9 cellular contexts compared by ENCODE assay signal in genomic region chr11:122101625-122102291, GRCh38. TPM values are rescaled to one million over a fixed set of nuclear protein-coding genes. Genes with fewer than 3 reads are reported as not detected.
A peak's percentile ranks its signal among the peaks of the same experiment; 100 is the strongest.
DNase-seq lines count a peak whose midpoint lies in the region; TF ChIP-seq lines count a peak whose summit lies in the region.
"Had no signal": no experiment of that assay in that cellular context is flagged by ENCODE, and none has a peak within 500 bp of the region (broad histone marks: within the 10 kb centered on the region; RNA-seq: fewer than 3 reads in every experiment).

No MANE protein-coding gene starts in this region.

- no peaks in the 10 kb centered on the region for H3K9me3 ChIP-seq in WERI-Rb-1 (ENCODE audit: severe bottlenecking)
- no peaks in the 10 kb centered on the region for H3K9me3 ChIP-seq in cardiac muscle cell (ENCODE audit: low read depth)
- H3K9me3 ChIP-seq in ovary, result no peaks in the 10 kb centered on the region

- H3K27me3 ChIP-seq in WERI-Rb-1 (ENCODE audit: insufficient read depth, low read depth, severe bottlenecking), result no peaks in the 10 kb centered on the region
- H3K27me3 ChIP-seq in cardiac muscle cell, result no peaks in the 10 kb centered on the region
- H3K27me3 ChIP-seq in ovary, result no peaks in the 10 kb centered on the region

- TF ChIP-seq EP300 in ovary (IDR thresholded peaks at IDR 0.05), result no peak

- peak; percentile 62 for TF ChIP-seq CTCF in HFF-Myc (IDR thresholded peaks at IDR 0.05; ENCODE audit: low read depth, low read length, missing control alignments)
- TF ChIP-seq CTCF in WERI-Rb-1 (IDR thresholded peaks at IDR 0.05; ENCODE audit: low read depth, low read length), result peak; percentile 80
- peak; percentile 69 for TF ChIP-seq CTCF in cardiac muscle cell (IDR thresholded peaks at IDR 0.05; ENCODE audit: low read depth, low read length)
- TF ChIP-seq CTCF in ovary (IDR thresholded peaks at IDR 0.05), result peak; percentile 55 to 66 (median 57)

- no peak overlapping the region for H3K27ac ChIP-seq in WERI-Rb-1
- peak overlapping the region; percentile 91 for H3K27ac ChIP-seq in cardiac muscle cell
- peak overlapping the region; percentile 30 to 93 for H3K27ac ChIP-seq in ovary

- peak overlapping the region; percentile 59 for H3K4me3 ChIP-seq in HFF-Myc (replicated peaks; ENCODE audit: low read depth, low read length)
- no peak overlapping the region for H3K4me3 ChIP-seq in WERI-Rb-1 (ENCODE audit: low read depth, low read length)
- peak overlapping the region; percentile 61 for H3K4me3 ChIP-seq in cardiac muscle cell
- H3K4me3 ChIP-seq in ovary, result peak overlapping the region; percentile 58
- H3K4me3 ChIP-seq: K562 had no signal

- intact Hi-C loops in ovary (cut with DNase I), result loop anchor here (1.0 to 10.0 kb wide), 9 partner anchors 56 to 445 kb away; no protein-coding TSS in a partner anchor

- H3K36me3 ChIP-seq in WERI-Rb-1 (no peaks in the 10 kb centered on the region), cardiac muscle cell (no peaks in the 10 kb centered on the region), ovary (no peaks in the 10 kb centered on the region)

- DNase-seq in HFF-Myc (ENCODE audit: extremely low read depth, low read depth) (no peak), WERI-Rb-1 (peak; percentile 52), cardiac muscle cell (ENCODE audit: low read depth in 1 of 2, low spot score in 1 of 2) (peak; percentile 87 to 92), ovary (peak; percentile 75 to 82 (median 77)), HuH-7.5 (ENCODE audit: low spot score) (no peak), COLO668 (lab: John Stamatoyannopoulos, UW; ENCODE audit: unreplicated experiment) (no peak)
- DNase-seq in stimulated activated CD4-positive, alpha-beta T cell treated with anti-CD3 and anti-CD28 coated beads, Interleukin-1b, Interleukin-23, amount 100 ng/mL, for 48 hours, result no peak
- no peak for DNase-seq in activated CD4-positive, alpha-beta T cell treated with anti-CD3 and anti-CD28 coated beads, Interleukin-2, amount 50 U/mL, for 1 hour

- H3K4me1 ChIP-seq in cardiac muscle cell (ENCODE audit: low read depth) (peaks cover 46% of the 10 kb centered on the region), ovary (ENCODE audit: insufficient read depth) (no peaks in the 10 kb centered on the region)

- 1% methylated on average over 13 of the region's 13 CpGs for WGBS in ovary, 3 donors

- TF ChIP-seq POLR2A in ovary (IDR thresholded peaks at IDR 0.05), result no peak

RNA-seq across cellular contexts. Expression of gene BLID, which starts 14.3 kb away (rescaled TPM):
- total RNA-seq in cardiac muscle cell, result 1.0 and 1.3 TPM in 2 replicates
- polyA plus RNA-seq in cardiac muscle cell, result 1.0 and 1.2 TPM in 2 replicates
- total RNA-seq in ovary, result 10 to 100 TPM in 1 of 7 donors, 1 to 10 TPM in 6; 1.3 to 13.2 (median 4.1) TPM
- under 1 TPM in 1 of 2 donors, not detected in 1; 0.32 TPM for polyA plus RNA-seq in ovary
- total RNA-seq: K562 had no signal
- polyA plus RNA-seq: K562 had no signal

Comparison
In these comparisons a context has a peak if more than half of its experiments do, and no peak if none do; other contexts are left out.
1. DNase-seq: peak in WERI-Rb-1 (single experiment), cardiac muscle cell (2 of 2) and ovary (5 of 5); none in HFF-Myc (single experiment), HuH-7.5 (single experiment), stimulated activated CD4-positive, alpha-beta T cell treated with anti-CD3 and anti-CD28 coated beads, Interleukin-1b, Interleukin-23, amount 100 ng/mL, for 48 hours (single experiment), activated CD4-positive, alpha-beta T cell treated with anti-CD3 and anti-CD28 coated beads, Interleukin-2, amount 50 U/mL, for 1 hour (single experiment) and COLO668 (single experiment).
2. Peak in every context shown above with its lines, with median percentiles within 50 percentile points of each other: CTCF ChIP-seq.